21 cellular contexts compared by ENCODE assay signal in genomic region chrX:100931925-100932285, GRCh38. TPM values are rescaled to one million over a fixed set of nuclear protein-coding genes. Genes with fewer than 3 reads are reported as not detected.
DNase-seq lines count a peak whose midpoint lies in the region; ATAC-seq, FAIRE-seq and TF ChIP-seq lines count a peak whose summit lies in the region.
"Had no signal": no experiment of that assay in that cellular context is flagged by ENCODE, and none has a peak within 500 bp of the region (broad histone marks: within the 10 kb centered on the region; RNA-seq: fewer than 3 reads in every experiment).

No MANE protein-coding gene starts in this region.

- H2BK20ac ChIP-seq in H9 (ENCODE audit: low read depth, low read length, poor library complexity, severe bottlenecking): no peak overlapping the region

- ATAC-seq in HG02840 (IDR thresholded peaks at IDR 0.05; ENCODE audit: low FRiP score, unreplicated experiment) (peak; percentile 13), HG03558 (IDR thresholded peaks at IDR 0.05; ENCODE audit: extremely low read depth, unreplicated experiment) (peak; percentile 2)
- ATAC-seq: left lung had no signal

- no peak overlapping the region for H4K5ac ChIP-seq in H9 (ENCODE audit: insufficient read length, low read depth, low read length)

- peaks cover 25% of the 10 kb centered on the region for H3K27me3 Mint-ChIP-seq in H9 (ENCODE audit: low read depth)

- peak; percentile 40 for FAIRE-seq in GM12892 (lab: Jason Lieb, UNC)
- FAIRE-seq in GM19239 (lab: Jason Lieb, UNC): peak; percentile 21
- FAIRE-seq: endothelial cell of umbilical vein had no signal

- H3K56ac ChIP-seq in H9 (ENCODE audit: insufficient read length, low read depth, low read length): no peak overlapping the region

- H2BK120ac ChIP-seq in H9 (ENCODE audit: low read depth, low read length, poor library complexity, severe bottlenecking): no peak overlapping the region

- no peak overlapping the region for H3K27ac ChIP-seq in esophagus muscularis mucosa (replicated peaks in 1 of 4)
- no peak overlapping the region for H3K27ac ChIP-seq in H9 (ENCODE audit: insufficient read length, low read depth, low read length)
- H3K27ac ChIP-seq: left lung, stomach had no signal

- H3K27ac Mint-ChIP-seq in H9: no peak overlapping the region
- H3K27ac Mint-ChIP-seq: nephron progenitor cell had no signal

- H2BK12ac ChIP-seq in H9 (ENCODE audit: insufficient read length, low read depth, low read length): no peak overlapping the region

- H3K23ac ChIP-seq in H9 (ENCODE audit: insufficient read length, low read depth, low read length): no peak overlapping the region

- no peak overlapping the region for H3K4me3 Mint-ChIP-seq in H9

- peaks cover 62 to 68% of the 10 kb centered on the region in 2 experiments for H3K9me3 Mint-ChIP-seq in H9

- H3K4me1 ChIP-seq in esophagus muscularis mucosa: peaks cover 3 to 15% (median 13%) of the 10 kb centered on the region in 4 donors
- H3K4me1 ChIP-seq in H9 (ENCODE audit: insufficient read depth, low read length): no peaks in the 10 kb centered on the region
- H3K4me1 ChIP-seq: left lung had no signal

- no peak overlapping the region for H4K91ac ChIP-seq in H9 (ENCODE audit: insufficient read length, low read depth, low read length)

- H3K4me2 ChIP-seq in H9 (ENCODE audit: insufficient read depth, insufficient read length, low read length): no peak overlapping the region

- no peak overlapping the region for H3T11ph ChIP-seq in H9 (ENCODE audit: low read length)

- intact Hi-C loops in esophagus muscularis mucosa (cut with DNase I): no loop called here

- H3K9me3 ChIP-seq in esophagus muscularis mucosa (peaks cover 0 to 7% (median 0%) of the 10 kb centered on the region in 4 donors), H9 (ENCODE audit: control insufficient read depth, low read depth, low read length) (peaks cover 33% of the 10 kb centered on the region)
- H3K9me3 ChIP-seq: left lung had no signal

- TF ChIP-seq POLR2A in GM12892 (IDR thresholded peaks at IDR 0.05; ENCODE audit: low read depth, low read length) (no peak), esophagus muscularis mucosa (IDR thresholded peaks at IDR 0.05; ENCODE audit: low read depth) (no peak)

- DNase-seq in GM12892 (ENCODE audit: insufficient read length) (no peak), GM19239 (ENCODE audit: insufficient read length, low spot score) (no peak), esophagus muscularis mucosa (ENCODE audit: extremely low spot score) (no peak), medulla oblongata (ENCODE audit: extremely low spot score) (no peak), H9 (no peak), DMS 273 treated with DMSO at 0.1 percent for 48 hours (lab: John Stamatoyannopoulos, UW) (no peak)
- DNase-seq: activated CD4-positive, alpha-beta T cell treated with anti-CD3 and anti-CD28 coated beads, Interleukin-2, amount 50 U/mL, for 4 hours; activated naive CD4-positive, alpha-beta T cell treated with anti-CD3 and anti-CD28 coated beads, Interleukin-2, amount 50 U/mL, for 16 hours; AML-193; central memory CD4-positive, alpha-beta T cell; DMS79; left lung; NCI-H1105; NCI-H510A treated with DMSO at 0.1 percent for 48 hours; nephron progenitor cell; stimulated activated CD4-positive, alpha-beta T cell treated with anti-CD3 and anti-CD28 coated beads, Interleukin-4, amount 100 ng/mL, for 4 hours; stomach had no signal

- peaks cover 4% of the 10 kb centered on the region for H3K23me2 ChIP-seq in H9 (ENCODE audit: insufficient read length, low read depth, low read length, poor library complexity, severe bottlenecking)

- H3K18ac ChIP-seq in H9 (ENCODE audit: insufficient read length, low read depth, low read length): no peak overlapping the region

- H3K27me3 ChIP-seq in esophagus muscularis mucosa (no peaks in the 10 kb centered on the region), H9 (ENCODE audit: insufficient read depth, low read length) (peaks cover 4% of the 10 kb centered on the region; the same call in 1 of the 2 replicates)

- peaks cover 6 to 7% of the 10 kb centered on the region in 2 experiments; a peak in 2 of 4 replicates for H3K4me1 Mint-ChIP-seq in H9

- H3K79me1 ChIP-seq in H9 (ENCODE audit: insufficient read depth, low read depth, low read length, poor library complexity, severe bottlenecking): no peaks in the 10 kb centered on the region

- no peak overlapping the region for H2AK5ac ChIP-seq in H9 (ENCODE audit: insufficient read length, low read length)

- H3K14ac ChIP-seq in H9 (ENCODE audit: insufficient read depth, low read length): no peak overlapping the region

- no peak overlapping the region for H2AFZ ChIP-seq in H9 (ENCODE audit: low read length)

- no peak overlapping the region for H4K8ac ChIP-seq in H9 (replicated peaks; ENCODE audit: insufficient read length, low read depth, low read length)

- H3K79me2 ChIP-seq in H9 (ENCODE audit: insufficient read depth, low read length): no peaks in the 10 kb centered on the region

- H3K4me3 ChIP-seq in esophagus muscularis mucosa: no peak overlapping the region
- H3K4me3 ChIP-seq: left lung, stomach had no signal

- peaks cover 5 to 7% (median 6%) of the 10 kb centered on the region in 3 experiments; a peak in 4 of 7 replicates for H3K36me3 Mint-ChIP-seq in H9 (ENCODE audit: insufficient read depth in 1 of 3, low read depth in 3 of 3)

- H3K36me3 ChIP-seq in esophagus muscularis mucosa: no peaks in the 10 kb centered on the region
- H3K36me3 ChIP-seq: left lung, stomach had no signal

- no peak overlapping the region for H3K4ac ChIP-seq in H9 (ENCODE audit: low read depth, low read length)

- no peak overlapping the region for H3K9ac ChIP-seq in H9 (ENCODE audit: extremely low read depth, insufficient read length, low read length)

- no peak overlapping the region for H2BK5ac ChIP-seq in H9 (ENCODE audit: insufficient read length, low read length)

- no peaks in the 10 kb centered on the region for H4K20me1 ChIP-seq in H9 (ENCODE audit: control insufficient read depth, insufficient read depth, insufficient read length)

- H2BK15ac ChIP-seq in H9 (ENCODE audit: low read depth, low read length): no peak overlapping the region

- WGBS in esophagus muscularis mucosa: 87% methylated on average over 3 of the region's 3 CpGs
- WGBS in H9 (ENCODE audit: extremely low coverage, insufficient read length, low lambda C conversion rate): no CpG with 5 or more reads among the region's 3 CpGs

- TF ChIP-seq CTCF in esophagus muscularis mucosa (IDR thresholded peaks at IDR 0.05) (no peak), H9 (conservative IDR thresholded peaks at IDR 0.05) (no peak)

- no peak for TF ChIP-seq EP300 in esophagus muscularis mucosa (IDR thresholded peaks at IDR 0.05)

RNA-seq across cellular contexts. Expression of gene XKRX, which starts 3.2 kb away (rescaled TPM):
- 0.38 TPM for polyA plus RNA-seq in GM12892 (2012; ENCODE audit: missing spikeins)
- total RNA-seq in esophagus muscularis mucosa (under 1 TPM in 1 of 4 donors, not detected in 3; 0.17 TPM), H9 (2021) (0.44 and 0.77 TPM in 2 replicates)
- total RNA-seq: T-helper 2 cell treated with Interferon-gamma antibody and Interleukin-4, amounts not matched to agents 100 ng/mL and 5 ng/mL, for 36 hours had no signal

RNA-seq across cellular contexts. Expression of gene ARL13A, which starts 37.6 kb away (rescaled TPM):
- polyA plus RNA-seq in GM12892 (2012; ENCODE audit: missing spikeins): not detected
- total RNA-seq in esophagus muscularis mucosa (not detected), H9 (2021) (not detected in 2 replicates)
- total RNA-seq: endothelial cell of umbilical vein; left lung; stomach; T-helper 2 cell treated with Interferon-gamma antibody and Interleukin-4, amounts not matched to agents 100 ng/mL and 5 ng/mL, for 36 hours had no signal
- polyA plus RNA-seq: endothelial cell of umbilical vein, stomach had no signal

RNA-seq across cellular contexts. Expression of gene NOX1, which starts 57.7 kb away (rescaled TPM):
- 0.11 TPM for polyA plus RNA-seq in GM12892 (2012; ENCODE audit: missing spikeins)
- total RNA-seq in esophagus muscularis mucosa (not detected), H9 (2021) (not detected in 2 replicates)
- total RNA-seq: endothelial cell of umbilical vein; left lung; T-helper 2 cell treated with Interferon-gamma antibody and Interleukin-4, amounts not matched to agents 100 ng/mL and 5 ng/mL, for 36 hours had no signal
- polyA plus RNA-seq: endothelial cell of umbilical vein, stomach had no signal
